ENCODE assay signal across 12 cellular contexts in genomic region chr17:68289473-68289872, GRCh38. TPM values are rescaled to one million over a fixed set of nuclear protein-coding genes. Genes with fewer than 3 reads are reported as not detected.
DNase-seq lines count a peak whose midpoint lies in the region; ATAC-seq, FAIRE-seq and TF ChIP-seq lines count a peak whose summit lies in the region.
"Had no signal": no experiment of that assay in that cellular context is flagged by ENCODE, and none has a peak within 500 bp of the region (broad histone marks: within the 10 kb centered on the region; RNA-seq: fewer than 3 reads in every experiment).

No MANE protein-coding gene starts in this region.

- DNase-seq in activated naive CD4-positive, alpha-beta T cell treated with anti-CD3 and anti-CD28 coated beads for 36 hours, result no peak
- no peak for DNase-seq in activated naive CD4-positive, alpha-beta T cell treated with Interleukin-2 at 50 U/mL for 16 hours
- DNase-seq in activated T-helper 1 cell treated with anti-CD3 and anti-CD28 coated beads, Interleukin-12 subunit alpha, Interleukin-12 subunit beta, Interleukin-2, Interleukin-4 antibody, amounts not matched to agents 30 ng/mL and 10 ng/mL and 1 ng/mL, durations not matched to agents 14 hours and 24 hours and 36 hours (ENCODE audit: low spot score), result no peak
- DNase-seq in HepG2 (ENCODE audit: low spot score) (no peak), upper lobe of right lung (no peak), left colon (no peak), dermis blood vessel endothelial cell (no peak), NCI-H2196 (lab: John Stamatoyannopoulos, UW; ENCODE audit: unreplicated experiment) (no peak)
- DNase-seq: pancreas had no signal

- TF ChIP-seq CTCF in HepG2 (CRISPR knock-in tag; IDR thresholded peaks at IDR 0.05), result no peak
- TF ChIP-seq CTCF in upper lobe of right lung (IDR thresholded peaks at IDR 0.05), result no peak

- H3K4me2 ChIP-seq in HepG2 (ENCODE audit: low read depth, low read length), result peak overlapping the region; percentile 89

- H3K27me3 ChIP-seq in HepG2 (ENCODE audit: control insufficient read depth in 1 of 2, insufficient read depth in 2 of 2, low read length in 2 of 2), result peaks cover 0 to 3% of the 10 kb centered on the region in 2 experiments; a peak in 1 of 5 replicates
- peaks cover 15% of the 10 kb centered on the region for H3K27me3 ChIP-seq in upper lobe of right lung
- H3K27me3 ChIP-seq: ascending aorta had no signal

- peak overlapping the region; percentile 94 for H3K27ac Mint-ChIP-seq in activated naive CD4-positive, alpha-beta T cell treated with anti-CD3 and anti-CD28 coated beads for 36 hours
- H3K27ac Mint-ChIP-seq in activated T-helper 1 cell treated with anti-CD3 and anti-CD28 coated beads, Interleukin-12 subunit alpha, Interleukin-12 subunit beta, Interleukin-2, Interleukin-4 antibody, amounts not matched to agents 30 ng/mL and 10 ng/mL and 1 ng/mL, durations not matched to agents 14 hours and 24 hours and 36 hours, result no peak overlapping the region

- H2AFZ ChIP-seq in HepG2 (ENCODE audit: low read length), result no peak overlapping the region

- H3K27ac ChIP-seq in HepG2 (ENCODE audit: extremely low read length, insufficient read depth, low read length) (no peak overlapping the region), upper lobe of right lung (peak overlapping the region; percentile 92)
- H3K27ac ChIP-seq: ascending aorta had no signal

- peak overlapping the region in 2 of 3 experiments; percentile 74 to 79; a peak in 4 of 6 replicates for H3K4me3 ChIP-seq in HepG2 (replicated peaks in 1 of 3; ENCODE audit: insufficient read depth in 1 of 3, low read depth in 2 of 3, low read length in 3 of 3)
- H3K4me3 ChIP-seq in upper lobe of right lung, result peak overlapping the region; percentile 60

- BruUV-seq in HepG2 (replicated peaks; lab: Mats Ljungman, UMichigan), result no TSS peak

- H3K9me3 ChIP-seq in HepG2 (ENCODE audit: low read length) (no peaks in the 10 kb centered on the region), upper lobe of right lung (no peaks in the 10 kb centered on the region)
- H3K9me3 ChIP-seq: ascending aorta, pancreas had no signal

- H3K79me2 ChIP-seq in HepG2 (ENCODE audit: insufficient read depth, low read length), result peaks cover 3% of the 10 kb centered on the region

- peaks cover 1% of the 10 kb centered on the region for H3K36me3 Mint-ChIP-seq in activated naive CD4-positive, alpha-beta T cell treated with anti-CD3 and anti-CD28 coated beads for 36 hours (ENCODE audit: low read depth)
- no peaks in the 10 kb centered on the region for H3K36me3 Mint-ChIP-seq in activated T-helper 1 cell treated with anti-CD3 and anti-CD28 coated beads, Interleukin-12 subunit alpha, Interleukin-12 subunit beta, Interleukin-2, Interleukin-4 antibody, amounts not matched to agents 30 ng/mL and 10 ng/mL and 1 ng/mL, durations not matched to agents 14 hours and 24 hours and 36 hours (ENCODE audit: low read depth)

- H3K27me3 Mint-ChIP-seq in activated naive CD4-positive, alpha-beta T cell treated with anti-CD3 and anti-CD28 coated beads for 36 hours (ENCODE audit: low read depth), result no peaks in the 10 kb centered on the region
- peaks cover 7% of the 10 kb centered on the region for H3K27me3 Mint-ChIP-seq in activated T-helper 1 cell treated with anti-CD3 and anti-CD28 coated beads, Interleukin-12 subunit alpha, Interleukin-12 subunit beta, Interleukin-2, Interleukin-4 antibody, amounts not matched to agents 30 ng/mL and 10 ng/mL and 1 ng/mL, durations not matched to agents 14 hours and 24 hours and 36 hours (ENCODE audit: insufficient read depth)

- POLR2A ChIA-PET in HepG2 (lab: Yijun Ruan, JAX), result interaction anchor here (1.0 kb wide), 1 partner anchor 11 kb away, joined by 4 read pairs; no protein-coding TSS in a partner anchor

- TF ChIP-seq RAD21 in HepG2 (CRISPR knock-in tag; IDR thresholded peaks at IDR 0.05), result no peak

- CTCF ChIA-PET in activated naive CD4-positive, alpha-beta T cell treated with anti-CD3 and anti-CD28 coated beads for 36 hours (lab: Charles Lee), result interaction anchor here (1.0 to 2.5 kb wide), 4 partner anchors 25 to 147 kb away, joined by 3 to 10 read pairs (median 7); no protein-coding TSS in a partner anchor
- CTCF ChIA-PET in HepG2 (lab: Yijun Ruan, JAX; ENCODE audit: low intra/inter-chr PET ratio, low total read pairs), result no interaction called here

- no peaks in the 10 kb centered on the region for H3K36me3 ChIP-seq in HepG2 (replicated peaks in 1 of 2; ENCODE audit: control insufficient read depth in 1 of 2, insufficient read depth in 2 of 2, low read length in 2 of 2)
- no peaks in the 10 kb centered on the region for H3K36me3 ChIP-seq in upper lobe of right lung
- H3K36me3 ChIP-seq: ascending aorta, pancreas had no signal

- intact Hi-C loops in activated naive CD4-positive, alpha-beta T cell treated with anti-CD3 and anti-CD28 coated beads for 36 hours (cut with micrococcal nuclease), result no loop called here
- intact Hi-C loops in activated T-helper 1 cell treated with anti-CD3 and anti-CD28 coated beads, Interleukin-12 subunit alpha, Interleukin-12 subunit beta, Interleukin-2, Interleukin-4 antibody, amounts not matched to agents 30 ng/mL and 10 ng/mL and 1 ng/mL, durations not matched to agents 14 hours and 24 hours and 36 hours (cut with micrococcal nuclease), result no loop called here
- intact Hi-C loops in HepG2 (cut with micrococcal nuclease; ENCODE audit: unreplicated experiment) (no loop called here), upper lobe of right lung (cut with DNase I) (no loop called here), left colon (cut with DNase I, micrococcal nuclease) (no loop called here)

- in situ Hi-C loops in HepG2 (cut with HindIII; ENCODE audit: extremely low pct_ligation_motif_present, low pct_unique_long_range_greater_than_20kb), result loop anchor here (25.0 kb wide), 1 partner anchor 473 kb away; no protein-coding TSS in a partner anchor

- TF ChIP-seq EP300 in HepG2 (IDR thresholded peaks at IDR 0.05; ENCODE audit: low read depth in 2 of 2, low read length in 2 of 2), result no peak
- TF ChIP-seq EP300 in HepG2 (CRISPR knock-in tag; IDR thresholded peaks at IDR 0.05; ENCODE audit: borderline replicate concordance), result no peak

- TF ChIP-seq POLR2A in HepG2 (IDR thresholded peaks at IDR 0.05; ENCODE audit: insufficient read depth in 1 of 2, low read depth in 2 of 2, low read length in 2 of 2), result no peak

- peaks cover 42% of the 10 kb centered on the region for H3K4me1 ChIP-seq in HepG2 (ENCODE audit: insufficient read depth, low read length)
- H3K4me1 ChIP-seq in upper lobe of right lung, result peaks cover 17% of the 10 kb centered on the region

- H3K9me3 Mint-ChIP-seq in activated naive CD4-positive, alpha-beta T cell treated with anti-CD3 and anti-CD28 coated beads for 36 hours, result no peaks in the 10 kb centered on the region
- H3K9me3 Mint-ChIP-seq in activated T-helper 1 cell treated with anti-CD3 and anti-CD28 coated beads, Interleukin-12 subunit alpha, Interleukin-12 subunit beta, Interleukin-2, Interleukin-4 antibody, amounts not matched to agents 30 ng/mL and 10 ng/mL and 1 ng/mL, durations not matched to agents 14 hours and 24 hours and 36 hours, result no peaks in the 10 kb centered on the region

- WGBS in HepG2 (ENCODE audit: low lambda C conversion rate), result 92% methylated on average over 7 of the region's 7 CpGs

- peaks cover 36% of the 10 kb centered on the region for H3K4me1 Mint-ChIP-seq in activated naive CD4-positive, alpha-beta T cell treated with anti-CD3 and anti-CD28 coated beads for 36 hours (ENCODE audit: low read depth)
- H3K4me1 Mint-ChIP-seq in activated T-helper 1 cell treated with anti-CD3 and anti-CD28 coated beads, Interleukin-12 subunit alpha, Interleukin-12 subunit beta, Interleukin-2, Interleukin-4 antibody, amounts not matched to agents 30 ng/mL and 10 ng/mL and 1 ng/mL, durations not matched to agents 14 hours and 24 hours and 36 hours (ENCODE audit: low read depth), result peaks cover 47% of the 10 kb centered on the region

- H3K4me3 Mint-ChIP-seq in activated naive CD4-positive, alpha-beta T cell treated with anti-CD3 and anti-CD28 coated beads for 36 hours, result peak overlapping the region; percentile 89
- H3K4me3 Mint-ChIP-seq in activated T-helper 1 cell treated with anti-CD3 and anti-CD28 coated beads, Interleukin-12 subunit alpha, Interleukin-12 subunit beta, Interleukin-2, Interleukin-4 antibody, amounts not matched to agents 30 ng/mL and 10 ng/mL and 1 ng/mL, durations not matched to agents 14 hours and 24 hours and 36 hours, result peak overlapping the region; percentile 97

- ATAC-seq in HepG2 (no peak), upper lobe of right lung (no peak), left colon (no peak)

- no peak overlapping the region for H3K9ac ChIP-seq in HepG2 (ENCODE audit: insufficient read depth, low read depth, low read length)

- no peak for FAIRE-seq in HepG2 (lab: Jason Lieb, UNC)
- FAIRE-seq: HTR-8/SVneo, pancreas, TTC549 had no signal

- no peaks in the 10 kb centered on the region for H4K20me1 ChIP-seq in HepG2 (ENCODE audit: insufficient read depth, low read length)

RNA-seq across cellular contexts. Expression of gene SLC16A6, which starts 1.5 kb away (rescaled TPM):
- 1 to 10 TPM in 1 of 2 experiments, under 1 TPM in 1; 0.96 to 1.1 TPM for total RNA-seq in activated naive CD4-positive, alpha-beta T cell treated with anti-CD3 and anti-CD28 coated beads for 36 hours
- 3.0 and 3.8 TPM in 2 replicates for total RNA-seq in activated T-helper 1 cell treated with anti-CD3 and anti-CD28 coated beads, Interleukin-12 subunit alpha, Interleukin-12 subunit beta, Interleukin-2, Interleukin-4 antibody, amounts not matched to agents 30 ng/mL and 10 ng/mL and 1 ng/mL, durations not matched to agents 14 hours and 24 hours and 36 hours
- 0.67 and 1.1 TPM in 2 replicates for total RNA-seq in HepG2 (2016; rRNA removed; fragmentation: Illumina TruSeq; extraction: Trizol)
- 0.51 TPM in 1 of 2 replicates, not detected in the other for total RNA-seq in HepG2 (2016; cell fraction: cytosol; rRNA removed; fragmentation: Illumina TruSeq; extraction: Trizol; ENCODE audit: low read depth)
- 1.1 and 1.3 TPM in 2 replicates for total RNA-seq in HepG2 (2016; cell fraction: insoluble cytoplasmic fraction; rRNA removed; fragmentation: Illumina TruSeq; extraction: Trizol)
- 0.53 and 0.69 TPM in 2 replicates for total RNA-seq in HepG2 (2016; cell fraction: membrane; rRNA removed; fragmentation: Illumina TruSeq; extraction: Trizol)
- 1.1 and 1.6 TPM in 2 replicates for total RNA-seq in HepG2 (2016; cell fraction: nucleus; rRNA removed; fragmentation: Illumina TruSeq; extraction: Trizol)
- 27.2 and 44.7 TPM in 2 replicates for polyA plus RNA-seq in HepG2 (2011; rRNA removed)
- polyA plus RNA-seq in HepG2 (2011; cell fraction: cytosol; rRNA removed), result 33.2 and 35.3 TPM in 2 replicates
- polyA plus RNA-seq in HepG2 (2011; cell fraction: nucleus; rRNA removed), result 13.0 and 13.3 TPM in 2 replicates
- 5.7 and 9.7 TPM in 2 replicates for polyA plus RNA-seq in HepG2 (2012)
- 0.05 and 0.06 TPM in 2 replicates for polyA plus RNA-seq in HepG2 (2016; cell fraction: cytosol; fragmentation: Illumina TruSeq; extraction: Trizol; ENCODE audit: low read depth)
- polyA plus RNA-seq in HepG2 (2016; cell fraction: insoluble cytoplasmic fraction; fragmentation: Illumina TruSeq; extraction: Trizol; ENCODE audit: low read depth), result 0.59 and 0.61 TPM in 2 replicates
- 0.28 and 0.40 TPM in 2 replicates for polyA plus RNA-seq in HepG2 (2016; cell fraction: membrane; fragmentation: Illumina TruSeq; extraction: Trizol; ENCODE audit: low read depth)
- polyA plus RNA-seq in HepG2 (2016; cell fraction: nucleus; fragmentation: Illumina TruSeq; extraction: Trizol; ENCODE audit: insufficient read depth, low read depth), result 1.5 TPM in 2 replicates
- polyA minus RNA-seq in HepG2 (2011; rRNA and poly(A)+ RNA removed; ENCODE audit: low replicate concordance), result 137 and 162 TPM in 2 replicates
- 56.6 and 65.6 TPM in 2 replicates for polyA minus RNA-seq in HepG2 (2011; cell fraction: cytosol; rRNA and poly(A)+ RNA removed)
- 28.5 and 31.0 TPM in 2 replicates for polyA minus RNA-seq in HepG2 (2011; cell fraction: nucleus; rRNA and poly(A)+ RNA removed)
- total RNA-seq in upper lobe of right lung, result 7.5 TPM
- under 1 TPM; 0.20 to 0.49 TPM for total RNA-seq in left colon
- total RNA-seq in dermis blood vessel endothelial cell, result 1.5 TPM in 2 replicates
- total RNA-seq: ascending aorta had no signal

RNA-seq across cellular contexts. Expression of gene ARSG, which starts 1.8 kb away (rescaled TPM):
- total RNA-seq in activated naive CD4-positive, alpha-beta T cell treated with anti-CD3 and anti-CD28 coated beads for 36 hours, result 10 to 100 TPM in 1 of 2 experiments, 1 to 10 TPM in 1; 9.0 to 10.5 TPM
- 5.5 and 6.7 TPM in 2 replicates for total RNA-seq in activated T-helper 1 cell treated with anti-CD3 and anti-CD28 coated beads, Interleukin-12 subunit alpha, Interleukin-12 subunit beta, Interleukin-2, Interleukin-4 antibody, amounts not matched to agents 30 ng/mL and 10 ng/mL and 1 ng/mL, durations not matched to agents 14 hours and 24 hours and 36 hours
- total RNA-seq in HepG2 (2016; rRNA removed; fragmentation: Illumina TruSeq; extraction: Trizol) (3.7 and 4.1 TPM in 2 replicates), upper lobe of right lung (4.8 TPM), left colon (1 to 10 TPM in 1 of 2 donors, under 1 TPM in 1; 0.70 to 2.3 TPM), dermis blood vessel endothelial cell (3.7 and 5.1 TPM in 2 replicates)
- 10.0 and 10.5 TPM in 2 replicates for total RNA-seq in HepG2 (2016; cell fraction: cytosol; rRNA removed; fragmentation: Illumina TruSeq; extraction: Trizol; ENCODE audit: low read depth)
- total RNA-seq in HepG2 (2016; cell fraction: insoluble cytoplasmic fraction; rRNA removed; fragmentation: Illumina TruSeq; extraction: Trizol), result 2.8 and 4.2 TPM in 2 replicates
- 8.1 and 9.2 TPM in 2 replicates for total RNA-seq in HepG2 (2016; cell fraction: membrane; rRNA removed; fragmentation: Illumina TruSeq; extraction: Trizol)
- 4.0 and 4.3 TPM in 2 replicates for total RNA-seq in HepG2 (2016; cell fraction: nucleus; rRNA removed; fragmentation: Illumina TruSeq; extraction: Trizol)
- 15.2 and 15.9 TPM in 2 replicates for polyA plus RNA-seq in HepG2 (2011; rRNA removed)
- polyA plus RNA-seq in HepG2 (2011; cell fraction: cytosol; rRNA removed), result 11.5 and 13.0 TPM in 2 replicates
- polyA plus RNA-seq in HepG2 (2011; cell fraction: nucleus; rRNA removed), result 26.9 and 29.6 TPM in 2 replicates
- 7.0 and 8.7 TPM in 2 replicates for polyA plus RNA-seq in HepG2 (2012)
- polyA plus RNA-seq in HepG2 (2016; cell fraction: cytosol; fragmentation: Illumina TruSeq; extraction: Trizol; ENCODE audit: low read depth), result 3.0 and 5.3 TPM in 2 replicates
- 2.2 and 2.8 TPM in 2 replicates for polyA plus RNA-seq in HepG2 (2016; cell fraction: insoluble cytoplasmic fraction; fragmentation: Illumina TruSeq; extraction: Trizol; ENCODE audit: low read depth)
- 3.9 and 4.3 TPM in 2 replicates for polyA plus RNA-seq in HepG2 (2016; cell fraction: membrane; fragmentation: Illumina TruSeq; extraction: Trizol; ENCODE audit: low read depth)
- 4.4 and 5.4 TPM in 2 replicates for polyA plus RNA-seq in HepG2 (2016; cell fraction: nucleus; fragmentation: Illumina TruSeq; extraction: Trizol; ENCODE audit: insufficient read depth, low read depth)
- 45.9 and 48.0 TPM in 2 replicates for polyA minus RNA-seq in HepG2 (2011; rRNA and poly(A)+ RNA removed; ENCODE audit: low replicate concordance)
- 8.9 and 10.0 TPM in 2 replicates for polyA minus RNA-seq in HepG2 (2011; cell fraction: cytosol; rRNA and poly(A)+ RNA removed)
- polyA minus RNA-seq in HepG2 (2011; cell fraction: nucleus; rRNA and poly(A)+ RNA removed), result 38.7 and 40.7 TPM in 2 replicates

RNA-seq across cellular contexts. Expression of gene AMZ2, which starts 41.6 kb away (rescaled TPM):
- total RNA-seq in activated naive CD4-positive, alpha-beta T cell treated with anti-CD3 and anti-CD28 coated beads for 36 hours, result 100 to 1,000 TPM; 190 to 195 TPM
- total RNA-seq in activated T-helper 1 cell treated with anti-CD3 and anti-CD28 coated beads, Interleukin-12 subunit alpha, Interleukin-12 subunit beta, Interleukin-2, Interleukin-4 antibody, amounts not matched to agents 30 ng/mL and 10 ng/mL and 1 ng/mL, durations not matched to agents 14 hours and 24 hours and 36 hours, result 67.3 and 75.7 TPM in 2 replicates
- 86.9 and 99.9 TPM in 2 replicates for total RNA-seq in HepG2 (2016; rRNA removed; fragmentation: Illumina TruSeq; extraction: Trizol)
- 152 and 160 TPM in 2 replicates for total RNA-seq in HepG2 (2016; cell fraction: cytosol; rRNA removed; fragmentation: Illumina TruSeq; extraction: Trizol; ENCODE audit: low read depth)
- 81.8 and 92.5 TPM in 2 replicates for total RNA-seq in HepG2 (2016; cell fraction: insoluble cytoplasmic fraction; rRNA removed; fragmentation: Illumina TruSeq; extraction: Trizol)
- 189 and 196 TPM in 2 replicates for total RNA-seq in HepG2 (2016; cell fraction: membrane; rRNA removed; fragmentation: Illumina TruSeq; extraction: Trizol)
- total RNA-seq in HepG2 (2016; cell fraction: nucleus; rRNA removed; fragmentation: Illumina TruSeq; extraction: Trizol), result 37.7 and 40.8 TPM in 2 replicates
- polyA plus RNA-seq in HepG2 (2011; rRNA removed), result 66.7 and 90.2 TPM in 2 replicates
- 51.3 and 62.4 TPM in 2 replicates for polyA plus RNA-seq in HepG2 (2011; cell fraction: cytosol; rRNA removed)
- 58.4 and 64.2 TPM in 2 replicates for polyA plus RNA-seq in HepG2 (2011; cell fraction: nucleus; rRNA removed)
- polyA plus RNA-seq in HepG2 (2012), result 53.5 and 72.8 TPM in 2 replicates
- polyA plus RNA-seq in HepG2 (2016; cell fraction: cytosol; fragmentation: Illumina TruSeq; extraction: Trizol; ENCODE audit: low read depth), result 179 and 214 TPM in 2 replicates
- 114 TPM in 2 replicates for polyA plus RNA-seq in HepG2 (2016; cell fraction: insoluble cytoplasmic fraction; fragmentation: Illumina TruSeq; extraction: Trizol; ENCODE audit: low read depth)
- polyA plus RNA-seq in HepG2 (2016; cell fraction: membrane; fragmentation: Illumina TruSeq; extraction: Trizol; ENCODE audit: low read depth), result 217 and 242 TPM in 2 replicates
- polyA plus RNA-seq in HepG2 (2016; cell fraction: nucleus; fragmentation: Illumina TruSeq; extraction: Trizol; ENCODE audit: insufficient read depth, low read depth), result 90.4 and 92.9 TPM in 2 replicates
- 28.1 and 28.3 TPM in 2 replicates for polyA minus RNA-seq in HepG2 (2011; rRNA and poly(A)+ RNA removed; ENCODE audit: low replicate concordance)
- polyA minus RNA-seq in HepG2 (2011; cell fraction: cytosol; rRNA and poly(A)+ RNA removed), result 24.0 and 24.3 TPM in 2 replicates
- polyA minus RNA-seq in HepG2 (2011; cell fraction: nucleus; rRNA and poly(A)+ RNA removed), result 21.6 and 25.6 TPM in 2 replicates
- 50.5 TPM for total RNA-seq in upper lobe of right lung
- 10 to 100 TPM; 24.2 to 38.3 TPM for total RNA-seq in left colon
- total RNA-seq in dermis blood vessel endothelial cell, result 41.8 and 43.9 TPM in 2 replicates
